14 cellular contexts compared by ENCODE assay signal in genomic region chr11:36123353-36124220, GRCh38.
DNase-seq lines count a peak whose midpoint lies in the region; ATAC-seq and TF ChIP-seq lines count a peak whose summit lies in the region.
"Had no signal": no experiment of that assay in that cellular context is flagged by ENCODE, and none has a peak within 500 bp of the region (broad histone marks: within the 10 kb centered on the region; RNA-seq: fewer than 3 reads in every experiment).

No MANE protein-coding gene starts in this region.

- no peak overlapping the region for H3K9ac ChIP-seq in Karpas-422 (ENCODE audit: low read length)

- DNase-seq in MG63 (peak; percentile 90), SHP77 (lab: John Stamatoyannopoulos, UW) (peak; percentile 42 to 43), hepatocyte (ENCODE audit: low spot score) (peak; percentile 20), retina (peak; percentile 27), Karpas-422 (no peak), GOT3 (lab: John Stamatoyannopoulos, UW) (no peak), GM10248 (ENCODE audit: extremely low spot score) (no peak)
- DNase-seq: activated CD4-positive, alpha-beta T cell treated with anti-CD3 and anti-CD28 coated beads, Interleukin-2, amount 10 ng/mL, durations not matched to agents 7 days and 5 days; activated T-cell treated with anti-CD3 and anti-CD28 coated beads, Interleukin-2, amount 50 U/mL, for 4 hours; right lobe of liver; RPMI8226 had no signal

- H3K4me2 ChIP-seq in hepatocyte: peak overlapping the region; percentile 50
- H3K4me2 ChIP-seq in Karpas-422 (ENCODE audit: low read depth, low read length, poor library complexity, severe bottlenecking): no peak overlapping the region

- 42% methylated on average over 12 of the region's 12 CpGs for WGBS in hepatocyte (ENCODE audit: low lambda C conversion rate, missing lambda C conversion rate)

- no peaks in the 10 kb centered on the region for H3K27me3 ChIP-seq in MG63
- no peaks in the 10 kb centered on the region for H3K27me3 ChIP-seq in hepatocyte
- no peaks in the 10 kb centered on the region for H3K27me3 ChIP-seq in Karpas-422 (ENCODE audit: low read length)
- H3K27me3 ChIP-seq: right lobe of liver had no signal

- no peak for ATAC-seq in GM21515 (IDR thresholded peaks at IDR 0.05; ENCODE audit: unreplicated experiment)
- ATAC-seq: activated T-cell treated with anti-CD3 and anti-CD28 coated beads, Interleukin-2, amount 50 U/mL, for 4 hours; mucosa of descending colon; right lobe of liver had no signal

- no peaks in the 10 kb centered on the region for H3K36me3 ChIP-seq in MG63
- no peaks in the 10 kb centered on the region for H3K36me3 ChIP-seq in hepatocyte (replicated peaks; ENCODE audit: insufficient read depth, low read depth)
- H3K36me3 ChIP-seq in Karpas-422 (ENCODE audit: insufficient read depth, low read length): no peaks in the 10 kb centered on the region
- H3K36me3 ChIP-seq: right lobe of liver had no signal

- peaks cover 9% of the 10 kb centered on the region for H3K4me1 ChIP-seq in hepatocyte (ENCODE audit: insufficient read depth)
- peaks cover 2% of the 10 kb centered on the region; the same call in 1 of the 2 replicates for H3K4me1 ChIP-seq in Karpas-422 (ENCODE audit: low read length)

- no peak overlapping the region for H3K4me3 ChIP-seq in MG63
- H3K4me3 ChIP-seq in hepatocyte: no peak overlapping the region
- H3K4me3 ChIP-seq in Karpas-422 (ENCODE audit: low read length): no peak overlapping the region
- H3K4me3 ChIP-seq: mucosa of descending colon, right lobe of liver had no signal

- no peaks in the 10 kb centered on the region for H3K9me3 ChIP-seq in MG63
- H3K9me3 ChIP-seq in hepatocyte (ENCODE audit: low read depth): no peaks in the 10 kb centered on the region
- H3K9me3 ChIP-seq in Karpas-422 (ENCODE audit: low read length): no peaks in the 10 kb centered on the region
- H3K9me3 ChIP-seq: mucosa of descending colon, right lobe of liver had no signal

- CTCF ChIA-PET in GM10248 (lab: Yijun Ruan, JAX): interaction anchor here (1.6 to 2.0 kb wide), 2 partner anchors 8 kb away, joined by 5 to 7 read pairs; no protein-coding TSS in a partner anchor

- H3K27ac ChIP-seq in hepatocyte: peak overlapping the region; percentile 22
- no peak overlapping the region for H3K27ac ChIP-seq in Karpas-422 (ENCODE audit: low read length)
- H3K27ac ChIP-seq: C4-2B, right lobe of liver had no signal

- no peaks in the 10 kb centered on the region for H4K20me1 ChIP-seq in hepatocyte (ENCODE audit: insufficient read depth, poor library complexity, severe bottlenecking)
- no peaks in the 10 kb centered on the region for H4K20me1 ChIP-seq in Karpas-422 (ENCODE audit: insufficient read depth, low read depth, low read length)

- no peaks in the 10 kb centered on the region for H3K9me2 ChIP-seq in hepatocyte (replicated peaks; ENCODE audit: insufficient read depth)
- H3K9me2 ChIP-seq in Karpas-422 (replicated peaks; ENCODE audit: insufficient read depth, low read length): no peaks in the 10 kb centered on the region

- H3K79me2 ChIP-seq in hepatocyte: no peaks in the 10 kb centered on the region
- H3K79me2 ChIP-seq in Karpas-422 (ENCODE audit: low read length): no peaks in the 10 kb centered on the region

- POLR2A ChIA-PET in GM10248 (lab: Yijun Ruan, JAX): no interaction called here

- H2AFZ ChIP-seq in hepatocyte (no peak overlapping the region), Karpas-422 (ENCODE audit: low read length) (no peak overlapping the region)

- TF ChIP-seq CTCF in hepatocyte (IDR thresholded peaks at IDR 0.05; ENCODE audit: poor library complexity) (no peak), GM10248 (IDR thresholded peaks at IDR 0.05; ENCODE audit: control extremely low read depth, extremely low read depth, low read depth, missing control alignments) (no peak)

Comparison
In these comparisons a context has a peak if more than half of its experiments do, and no peak if none do; other contexts are left out.
1. DNase-seq: peak in MG63 (single experiment), SHP77 (2 of 2), hepatocyte (single experiment) and retina (single experiment); none in Karpas-422 (single experiment), GOT3 (single experiment) and GM10248 (single experiment).